Comparison of ENCODE assay signal across 9 cellular contexts in genomic region chr20:56411759-56412472, GRCh38. TPM values are rescaled to one million over a fixed set of nuclear protein-coding genes. Genes with fewer than 3 reads are reported as not detected.
A peak's percentile ranks its signal among the peaks of the same experiment; 100 is the strongest.
DNase-seq lines count a peak whose midpoint lies in the region; ATAC-seq and TF ChIP-seq lines count a peak whose summit lies in the region.
"Had no signal": no experiment of that assay in that cellular context is flagged by ENCODE, and none has a peak within 500 bp of the region (broad histone marks: within the 10 kb centered on the region; RNA-seq: fewer than 3 reads in every experiment).

A gene with protein sequence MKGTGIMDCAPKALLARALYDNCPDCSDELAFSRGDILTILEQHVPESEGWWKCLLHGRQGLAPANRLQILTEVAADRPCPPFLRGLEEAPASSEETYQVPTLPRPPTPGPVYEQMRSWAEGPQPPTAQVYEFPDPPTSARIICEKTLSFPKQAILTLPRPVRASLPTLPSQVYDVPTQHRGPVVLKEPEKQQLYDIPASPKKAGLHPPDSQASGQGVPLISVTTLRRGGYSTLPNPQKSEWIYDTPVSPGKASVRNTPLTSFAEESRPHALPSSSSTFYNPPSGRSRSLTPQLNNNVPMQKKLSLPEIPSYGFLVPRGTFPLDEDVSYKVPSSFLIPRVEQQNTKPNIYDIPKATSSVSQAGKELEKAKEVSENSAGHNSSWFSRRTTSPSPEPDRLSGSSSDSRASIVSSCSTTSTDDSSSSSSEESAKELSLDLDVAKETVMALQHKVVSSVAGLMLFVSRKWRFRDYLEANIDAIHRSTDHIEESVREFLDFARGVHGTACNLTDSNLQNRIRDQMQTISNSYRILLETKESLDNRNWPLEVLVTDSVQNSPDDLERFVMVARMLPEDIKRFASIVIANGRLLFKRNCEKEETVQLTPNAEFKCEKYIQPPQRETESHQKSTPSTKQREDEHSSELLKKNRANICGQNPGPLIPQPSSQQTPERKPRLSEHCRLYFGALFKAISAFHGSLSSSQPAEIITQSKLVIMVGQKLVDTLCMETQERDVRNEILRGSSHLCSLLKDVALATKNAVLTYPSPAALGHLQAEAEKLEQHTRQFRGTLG (plus strand): TSS chr20:56412260. CDS start chr20:56412459, 199 bp downstream.

- no peak for DNase-seq in Peyer's patch
- no peak for DNase-seq in HEK293T (ENCODE audit: extremely low spot score)

- H3K9me3 Mint-ChIP-seq in nephron = no peaks in the 10 kb centered on the region
- H3K9me3 Mint-ChIP-seq: brain had no signal

- peak in 1 of 6 experiments; percentile 19 for TF ChIP-seq CTCF in Peyer's patch (IDR thresholded peaks at IDR 0.05)
- TF ChIP-seq CTCF in nephron (IDR thresholded peaks at IDR 0.05; ENCODE audit: unreplicated experiment in 3 of 3) = no peak

- peak within 1 kb of the TSS; percentile 86 to 96 (median 91) for H3K27ac Mint-ChIP-seq in nephron

- no peaks in the 10 kb centered on the region for H3K9me3 ChIP-seq in BLaER1 treated with 17β-estradiol and CSF1 and Interleukin-3, amounts not matched to agents 10 nM and 100 nM (replicated peaks in 1 of 11)
- H3K9me3 ChIP-seq in Peyer's patch = no peaks in the 10 kb centered on the region
- no peaks in the 10 kb centered on the region for H3K9me3 ChIP-seq in duodenal mucosa (ENCODE audit: control insufficient read depth in 1 of 2, low read length in 2 of 2)

- POLR2A ChIA-PET in HEK293T (lab: Yijun Ruan, JAX) = no interaction called here

- H3K27me3 ChIP-seq in BLaER1 treated with 17β-estradiol and CSF1 and Interleukin-3, amounts not matched to agents 10 nM and 100 nM = peaks cover 0 to under 1% (median 0%) of the 10 kb centered on the region in 11 experiments; a peak in 1 of 22 replicates
- H3K27me3 ChIP-seq in Peyer's patch = no peaks in the 10 kb centered on the region
- H3K27me3 ChIP-seq in duodenal mucosa (ENCODE audit: control insufficient read depth in 1 of 2, insufficient read depth in 2 of 2, low read length in 2 of 2) = no peaks in the 10 kb centered on the region

- H3K36me3 ChIP-seq in BLaER1 treated with 17β-estradiol and CSF1 and Interleukin-3, amounts not matched to agents 10 nM and 100 nM = peaks cover 22 to 42% (median 32%) of the 10 kb centered on the region in 11 experiments
- H3K36me3 ChIP-seq in Peyer's patch (peaks cover 0 to 13% (median 0%) of the 10 kb centered on the region in 3 donors), duodenal mucosa (ENCODE audit: control insufficient read depth in 1 of 2, insufficient read depth in 2 of 2, low read length in 2 of 2) (peaks cover 8 to 16% of the 10 kb centered on the region in 2 donors)

- peaks cover 15 to 69% (median 28%) of the 10 kb centered on the region in 10 experiments for H3K4me1 ChIP-seq in BLaER1 treated with 17β-estradiol and CSF1 and Interleukin-3, amounts not matched to agents 10 nM and 100 nM
- H3K4me1 ChIP-seq in Peyer's patch (peaks cover 0 to 9% (median 0%) of the 10 kb centered on the region in 4 donors), duodenal mucosa (ENCODE audit: control insufficient read depth in 1 of 2, insufficient read depth in 2 of 2, low read length in 2 of 2) (peaks cover 10% of the 10 kb centered on the region in 2 donors)

- H3K4me1 Mint-ChIP-seq in nephron = peaks cover 23% of the 10 kb centered on the region
- H3K4me1 Mint-ChIP-seq: brain had no signal

- peak within 1 kb of the TSS; percentile 59 to 95 (median 83) for H3K4me2 ChIP-seq in BLaER1 treated with 17β-estradiol and CSF1 and Interleukin-3, amounts not matched to agents 10 nM and 100 nM

- CTCF ChIA-PET in HEK293T (lab: Yijun Ruan, JAX) = interaction anchor here (0.6 kb wide), 1 partner anchor 128 kb away, joined by 3 read pairs; no protein-coding TSS in a partner anchor

- H3K4me3 ChIP-seq in BLaER1 treated with 17β-estradiol and CSF1 and Interleukin-3, amounts not matched to agents 10 nM and 100 nM = peak within 1 kb of the TSS in 5 of 10 experiments; percentile 19 to 49 (median 47); a peak in 8 of 20 replicates
- H3K4me3 ChIP-seq in Peyer's patch (peak within 1 kb of the TSS; percentile 14 to 39 (median 19)), duodenal mucosa (ENCODE audit: low read depth in 1 of 2, low read length in 2 of 2) (peak within 1 kb of the TSS; percentile 41 to 46)

- peaks cover 25% of the 10 kb centered on the region for H3K36me3 Mint-ChIP-seq in nephron (ENCODE audit: low read depth)

- peaks cover 0 to 37% (median 7%) of the 10 kb centered on the region in 11 experiments; a peak in 9 of 22 replicates for H4K20me1 ChIP-seq in BLaER1 treated with 17β-estradiol and CSF1 and Interleukin-3, amounts not matched to agents 10 nM and 100 nM

- peak within 1 kb of the TSS; percentile 9 to 67 (median 47); a peak in 19 of 22 replicates for H3K27ac ChIP-seq in BLaER1 treated with 17β-estradiol and CSF1 and Interleukin-3, amounts not matched to agents 10 nM and 100 nM
- H3K27ac ChIP-seq in Peyer's patch (peak within 1 kb of the TSS; percentile 59 to 80 (median 65)), duodenal mucosa (ENCODE audit: low read depth, low read length) (peak within 1 kb of the TSS; percentile 2)

- H3K9ac ChIP-seq in BLaER1 treated with 17β-estradiol and CSF1 and Interleukin-3, amounts not matched to agents 10 nM and 100 nM = peak within 1 kb of the TSS; percentile 2 to 59 (median 36); a peak in 15 of 22 replicates
- peak within 1 kb of the TSS; percentile 1 to 64 for H3K9ac ChIP-seq in duodenal mucosa (ENCODE audit: low read depth in 1 of 2, low read length in 2 of 2)

- peak within 1 kb of the TSS; percentile 47 to 76 (median 57) for H3K4me3 Mint-ChIP-seq in nephron
- H3K4me3 Mint-ChIP-seq: brain had no signal

- peak; percentile 65 for ATAC-seq in GM21515 (IDR thresholded peaks at IDR 0.05; ENCODE audit: unreplicated experiment)
- ATAC-seq in HG03095 (IDR thresholded peaks at IDR 0.05; ENCODE audit: unreplicated experiment) = no peak
- ATAC-seq in HG02970 (IDR thresholded peaks at IDR 0.05; ENCODE audit: low FRiP score, unreplicated experiment) = no peak

- peak in 1 of 2 donors; percentile 13 for TF ChIP-seq POLR2A in Peyer's patch (IDR thresholded peaks at IDR 0.05)

- no peaks in the 10 kb centered on the region for H3K27me3 Mint-ChIP-seq in nephron (ENCODE audit: low read depth)
- H3K27me3 Mint-ChIP-seq: brain had no signal

TF ChIP-seq in HEK293T, 16 proteins besides CTCF, POLR2A, EP300 and RAD21:
- no peak for TF ChIP-seq NFRKB (IDR thresholded peaks at IDR 0.05)
- TF ChIP-seq HDGF (IDR thresholded peaks at IDR 0.05; ENCODE audit: borderline replicate concordance) = no peak
- TF ChIP-seq, protein P1, sequence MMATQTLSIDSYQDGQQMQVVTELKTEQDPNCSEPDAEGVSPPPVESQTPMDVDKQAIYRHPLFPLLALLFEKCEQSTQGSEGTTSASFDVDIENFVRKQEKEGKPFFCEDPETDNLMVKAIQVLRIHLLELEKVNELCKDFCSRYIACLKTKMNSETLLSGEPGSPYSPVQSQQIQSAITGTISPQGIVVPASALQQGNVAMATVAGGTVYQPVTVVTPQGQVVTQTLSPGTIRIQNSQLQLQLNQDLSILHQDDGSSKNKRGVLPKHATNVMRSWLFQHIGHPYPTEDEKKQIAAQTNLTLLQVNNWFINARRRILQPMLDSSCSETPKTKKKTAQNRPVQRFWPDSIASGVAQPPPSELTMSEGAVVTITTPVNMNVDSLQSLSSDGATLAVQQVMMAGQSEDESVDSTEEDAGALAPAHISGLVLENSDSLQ (IDR thresholded peaks at IDR 0.05) = no peak
- no peak for TF ChIP-seq ELF4 (IDR thresholded peaks at IDR 0.05)
- TF ChIP-seq L3MBTL2 (conservative IDR thresholded peaks at IDR 0.05) = no peak
- no peak for TF ChIP-seq CTBP1 (IDR thresholded peaks at IDR 0.05; ENCODE audit: borderline replicate concordance)
- no peak for TF ChIP-seq ARNT (IDR thresholded peaks at IDR 0.05)
- no peak for TF ChIP-seq FOXK2 (IDR thresholded peaks at IDR 0.05)

RNA-seq across cellular contexts. Expression of the gene that starts here (rescaled TPM):
- 1 to 10 TPM in 2 of 4 donors, under 1 TPM in 2; 0.47 to 3.3 (median 1.2) TPM for total RNA-seq in Peyer's patch

Comparison
In these comparisons a context has a peak if more than half of its experiments do, and no peak if none do; other contexts are left out.
1. H3K27ac ChIP-seq: peak in every context shown above with its lines; median percentile 65 in Peyer's patch; 47 in BLaER1 treated with 17β-estradiol and CSF1 and Interleukin-3, amounts not matched to agents 10 nM and 100 nM; 2 in duodenal mucosa.